Comparison of ENCODE assay signal across 9 cellular contexts in genomic region chr17:11598274-11599221, GRCh38. TPM values are rescaled to one million over a fixed set of nuclear protein-coding genes. Genes with fewer than 3 reads are reported as not detected.
DNase-seq lines count a peak whose midpoint lies in the region; ATAC-seq and TF ChIP-seq lines count a peak whose summit lies in the region.
"Had no signal": no experiment of that assay in that cellular context is flagged by ENCODE, and none has a peak within 500 bp of the region (broad histone marks: within the 10 kb centered on the region; RNA-seq: fewer than 3 reads in every experiment).

DNAH9 (plus strand) TSS chr17:11598470; CDS start chr17:11598499, 29 bp downstream.

- DNase-seq in HAP-1 (ENCODE audit: low spot score in 2 of 2), result peak; percentile 39 to 81
- peak; percentile 11 for DNase-seq in RPMI7951 (ENCODE audit: low read depth)
- DNase-seq in epithelial cell of proximal tubule (ENCODE audit: low read depth), result peak; percentile 29
- no peak for DNase-seq in mesenchymal stem cell
- DNase-seq in stromal cell of bone marrow (ENCODE audit: low read depth), result peak; percentile 9
- no peak for DNase-seq in activated naive CD4-positive, alpha-beta T cell treated with Interleukin-2 at 50 U/mL for 16 hours
- DNase-seq in KG1 (lab: John Stamatoyannopoulos, UW), result no peak

- H3K18ac ChIP-seq in mesenchymal stem cell (ENCODE audit: low read depth in 1 of 2, low read length in 2 of 2), result no peak within 1 kb of the TSS

- 2% methylated on average over 80 of the region's 84 CpGs for WGBS in mesenchymal stem cell

- no peak within 1 kb of the TSS for H4K8ac ChIP-seq in mesenchymal stem cell (ENCODE audit: low read length)

- peak within 1 kb of the TSS; percentile 83 for H3K9ac ChIP-seq in mesenchymal stem cell (ENCODE audit: low read length)

- no peaks in the 10 kb centered on the region for H3K79me1 ChIP-seq in mesenchymal stem cell (replicated peaks; ENCODE audit: low read length, poor library complexity, severe bottlenecking)

- H2AK5ac ChIP-seq in mesenchymal stem cell (ENCODE audit: low read length, severe bottlenecking), result no peak within 1 kb of the TSS

- no peak for TF ChIP-seq CTCF in epithelial cell of proximal tubule (conservative IDR thresholded peaks at IDR 0.05; ENCODE audit: low read depth, low read length)

- H3K9me3 ChIP-seq in HAP-1, result no peaks in the 10 kb centered on the region
- no peaks in the 10 kb centered on the region for H3K9me3 ChIP-seq in mesenchymal stem cell (ENCODE audit: control insufficient read depth, low read length)

- in situ Hi-C loops in HAP-1 (cut with MboI; ENCODE audit: low sequenced_read_pairs), result no loop called here

- H3K4ac ChIP-seq in mesenchymal stem cell (ENCODE audit: low read depth in 1 of 2, low read length in 2 of 2), result no peak within 1 kb of the TSS

- H3K4me3 ChIP-seq in HAP-1 (no peak within 1 kb of the TSS; the same call in 1 of the 2 replicates), epithelial cell of proximal tubule (ENCODE audit: low read depth, low read length) (peak within 1 kb of the TSS; percentile 64), mesenchymal stem cell (ENCODE audit: insufficient read depth in 1 of 2, low read depth in 1 of 2, low read length in 2 of 2) (peak within 1 kb of the TSS; percentile 52 to 72)

- H3K4me1 ChIP-seq in HAP-1, result no peaks in the 10 kb centered on the region
- peaks cover 7% of the 10 kb centered on the region for H3K4me1 ChIP-seq in mesenchymal stem cell (ENCODE audit: control insufficient read depth, insufficient read depth, low read depth, low read length)

- H3K23ac ChIP-seq in mesenchymal stem cell (ENCODE audit: low read length in 2 of 2), result no peak within 1 kb of the TSS

- H3K4me2 ChIP-seq in mesenchymal stem cell (ENCODE audit: low read length, poor library complexity, severe bottlenecking), result peak within 1 kb of the TSS; percentile 68

- H3K27ac ChIP-seq in mesenchymal stem cell (ENCODE audit: low read length, poor library complexity, severe bottlenecking), result no peak within 1 kb of the TSS

- no peaks in the 10 kb centered on the region for H3K27me3 ChIP-seq in HAP-1 (ENCODE audit: low read depth)
- H3K27me3 ChIP-seq in mesenchymal stem cell (ENCODE audit: control insufficient read depth in 1 of 2, insufficient read depth in 1 of 2, low read length in 2 of 2), result peaks cover 14 to 16% of the 10 kb centered on the region in 2 experiments

- no peak within 1 kb of the TSS for H2BK5ac ChIP-seq in mesenchymal stem cell (ENCODE audit: low read depth, low read length, poor library complexity, severe bottlenecking)

- no peak for ATAC-seq in HG03039 (IDR thresholded peaks at IDR 0.05; ENCODE audit: unreplicated experiment)

- H2BK15ac ChIP-seq in mesenchymal stem cell (ENCODE audit: low read depth, poor library complexity, severe bottlenecking), result no peak within 1 kb of the TSS

- no peak within 1 kb of the TSS for H3K14ac ChIP-seq in mesenchymal stem cell (ENCODE audit: low read length in 2 of 2)

- no peak within 1 kb of the TSS for H2BK120ac ChIP-seq in mesenchymal stem cell (ENCODE audit: low read depth, low read length)

- no peaks in the 10 kb centered on the region for H3K36me3 ChIP-seq in HAP-1 (replicated peaks)
- no peaks in the 10 kb centered on the region for H3K36me3 ChIP-seq in mesenchymal stem cell (ENCODE audit: control insufficient read depth in 1 of 2, insufficient read depth in 2 of 2, low read depth in 1 of 2, low read length in 2 of 2)

- no peak within 1 kb of the TSS for H2BK12ac ChIP-seq in mesenchymal stem cell (ENCODE audit: low read length in 2 of 2)

- no peak within 1 kb of the TSS for H4K91ac ChIP-seq in mesenchymal stem cell (ENCODE audit: low read length)

- no peak within 1 kb of the TSS for H2AFZ ChIP-seq in mesenchymal stem cell (ENCODE audit: low read depth, low read length)

RNA-seq across cellular contexts. Expression of gene DNAH9, which starts in this region (rescaled TPM):
- total RNA-seq in RPMI7951 (2014; rRNA removed; shearing (Covaris generic)), result under 0.01 TPM in 1 of 2 replicates, not detected in the other
- total RNA-seq in epithelial cell of proximal tubule, result 0.07 TPM in 1 of 2 replicates, not detected in the other
- polyA plus RNA-seq in mesenchymal stem cell (2013, experiment 1 of 2), result not detected
- polyA plus RNA-seq in mesenchymal stem cell (2013, experiment 2 of 2), result not detected
- total RNA-seq: myocyte had no signal

Comparison
In these comparisons a context has a peak if more than half of its experiments do, and no peak if none do; other contexts are left out.
1. Peak in DNase-seq in RPMI7951; RNA of the gene not detected or under 1 TPM.
2. Peak in DNase-seq and H3K4me3 ChIP-seq in epithelial cell of proximal tubule; RNA of the gene not detected or under 1 TPM.
3. DNase-seq: peak in HAP-1 (2 of 2) and stromal cell of bone marrow (single experiment); none in mesenchymal stem cell (single experiment), activated naive CD4-positive, alpha-beta T cell treated with Interleukin-2 at 50 U/mL for 16 hours (single experiment) and KG1 (single experiment).